9 cellular contexts compared by ENCODE assay signal in the genomic region with DNA sequence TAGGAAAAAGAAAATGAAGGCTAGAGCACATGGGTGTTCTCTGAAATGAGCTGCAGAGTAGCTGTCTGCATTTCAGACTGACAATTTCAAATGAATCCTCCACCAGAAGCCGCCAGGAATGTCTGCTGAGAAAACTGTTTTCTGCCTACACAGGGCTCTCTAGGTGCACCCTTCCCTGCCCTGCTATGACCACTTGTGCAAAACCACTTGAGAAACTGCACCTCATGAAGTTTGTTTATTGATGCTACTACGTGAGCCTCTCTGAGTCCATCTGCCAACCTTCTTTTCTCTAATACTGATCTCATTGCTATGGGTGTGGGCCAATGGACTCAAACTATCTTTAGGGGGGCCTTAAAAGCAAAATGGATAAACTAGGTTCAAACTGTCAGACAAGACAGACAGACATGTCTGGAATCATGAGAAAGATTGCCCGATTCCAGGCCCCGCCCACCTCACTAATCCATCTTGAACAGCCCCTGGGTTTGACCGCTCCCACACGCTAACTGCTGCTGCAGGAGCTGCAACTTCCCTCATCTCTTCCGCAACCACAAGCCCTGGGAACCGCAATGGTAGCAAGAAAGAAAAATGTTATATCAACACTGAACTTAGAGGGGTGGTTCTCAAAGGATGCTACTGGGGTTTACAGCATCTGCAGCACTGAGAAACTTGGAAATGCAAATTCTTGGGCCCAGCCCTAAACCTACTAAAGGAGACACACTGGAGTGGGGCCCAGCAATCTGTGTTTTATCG. TPM values are rescaled to one million over a fixed set of nuclear protein-coding genes. Genes with fewer than 3 reads are reported as not detected.
A peak's percentile ranks its signal among the peaks of the same experiment; 100 is the strongest.
DNase-seq lines count a peak whose midpoint lies in the region; ATAC-seq lines count a peak whose summit lies in the region.
"Had no signal": no experiment of that assay in that cellular context is flagged by ENCODE, and none has a peak within 500 bp of the region (broad histone marks: within the 10 kb centered on the region; RNA-seq: fewer than 3 reads in every experiment).

No MANE protein-coding gene starts in this region.

- DNase-seq in CD1c-positive myeloid dendritic cell (ENCODE audit: extremely low spot score) (peak; percentile 72), occipital lobe (lab: John Stamatoyannopoulos, UW) (no peak), NCI-H1417 treated with DMSO at 0.1 percent for 48 hours (lab: John Stamatoyannopoulos, UW) (no peak), amniotic stem cell (lab: John Stamatoyannopoulos, UW) (no peak), NCI-H2107 (lab: John Stamatoyannopoulos, UW) (no peak)

- no peaks in the 10 kb centered on the region for H3K27me3 Mint-ChIP-seq in activated naive CD8-positive, alpha-beta T cell

- H3K27ac Mint-ChIP-seq in activated naive CD8-positive, alpha-beta T cell, result peak overlapping the region; percentile 93

- no peaks in the 10 kb centered on the region for H3K36me3 Mint-ChIP-seq in activated naive CD8-positive, alpha-beta T cell

- no peaks in the 10 kb centered on the region for H3K9me3 Mint-ChIP-seq in activated naive CD8-positive, alpha-beta T cell (ENCODE audit: low read depth)

- ATAC-seq in GM19035 (IDR thresholded peaks at IDR 0.05; ENCODE audit: unreplicated experiment) (peak; percentile 20), HG03378 (IDR thresholded peaks at IDR 0.05; ENCODE audit: unreplicated experiment) (peak; percentile 7)
- ATAC-seq: Panc1 had no signal

- peak overlapping the region; percentile 51 for H3K4me3 Mint-ChIP-seq in activated naive CD8-positive, alpha-beta T cell

- peaks cover 71% of the 10 kb centered on the region for H3K4me1 Mint-ChIP-seq in activated naive CD8-positive, alpha-beta T cell (ENCODE audit: low read depth)

RNA-seq across cellular contexts. Expression of gene CD47, which starts 9.0 kb away (rescaled TPM):
- 352 TPM for total RNA-seq in occipital lobe
